9 cellular contexts compared by ENCODE assay signal in the genomic region with DNA sequence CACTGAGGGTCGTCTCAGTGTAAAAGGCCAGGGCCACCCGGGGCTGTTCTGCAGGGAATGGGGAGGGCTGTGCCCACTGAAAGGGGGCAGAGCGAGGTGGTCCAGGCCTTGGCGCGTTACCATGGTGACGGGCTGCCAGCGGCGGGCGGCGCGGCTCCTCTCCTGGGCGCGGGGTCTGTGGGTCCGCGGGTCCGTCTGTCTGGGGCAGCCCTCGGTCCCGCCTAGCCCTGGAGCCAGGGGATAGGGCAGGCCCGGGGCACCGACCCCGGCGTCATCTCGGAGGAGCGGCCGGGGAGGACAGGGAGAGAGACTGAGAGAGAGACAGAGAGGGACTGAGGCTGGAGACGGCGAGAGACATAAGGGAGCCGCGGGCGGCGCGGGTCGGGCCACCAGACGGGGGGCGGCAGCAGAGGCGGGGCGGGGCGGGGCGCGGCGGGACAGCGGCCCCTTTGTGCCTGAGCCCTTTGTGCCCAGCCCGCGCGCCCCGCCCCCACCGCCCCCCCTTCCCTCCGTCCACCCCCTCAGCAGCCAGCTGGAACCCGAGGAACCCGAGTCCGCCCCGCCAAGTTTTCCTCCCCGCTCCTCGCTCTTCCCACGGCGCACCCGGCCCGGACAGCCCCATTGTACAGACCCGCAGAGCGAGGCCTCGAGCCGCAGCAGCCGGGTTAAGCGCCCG. TPM values are rescaled to one million over a fixed set of nuclear protein-coding genes. Genes with fewer than 3 reads are reported as not detected.
DNase-seq lines count a peak whose midpoint lies in the region; ATAC-seq and TF ChIP-seq lines count a peak whose summit lies in the region.
"Had no signal": no experiment of that assay in that cellular context is flagged by ENCODE, and none has a peak within 500 bp of the region (broad histone marks: within the 10 kb centered on the region; RNA-seq: fewer than 3 reads in every experiment).

Gene KIAA1755 (minus strand): TSS at position 358 of the 676 bp plus-strand sequence. CDS start 235 bp downstream, at position 123.

- H3K36me3 Mint-ChIP-seq in T-helper 17 cell (ENCODE audit: low read depth) = peaks cover 18% of the 10 kb centered on the region

- DNase-seq in T-helper 17 cell (no peak), cardiac septum (ENCODE audit: low spot score) (peak; percentile 72), osteoblast (ENCODE audit: insufficient read length, low spot score, missing footprints) (peak; percentile 88), lower leg skin (ENCODE audit: low spot score in 2 of 2) (no peak)

- TF ChIP-seq CTCF in osteoblast (IDR thresholded peaks at IDR 0.05; ENCODE audit: extremely low read depth, low read depth, low read length) = no peak
- no peak for TF ChIP-seq CTCF in lower leg skin (IDR thresholded peaks at IDR 0.05)

- H3K9me3 ChIP-seq in T-helper 17 cell (ENCODE audit: control insufficient read depth, low read length, poor library complexity, severe bottlenecking) = no peaks in the 10 kb centered on the region
- H3K9me3 ChIP-seq in osteoblast (ENCODE audit: low read depth, low read length) = no peaks in the 10 kb centered on the region

- peaks cover 78% of the 10 kb centered on the region for H3K27me3 Mint-ChIP-seq in T-helper 17 cell

- intact Hi-C loops in cardiac septum (cut with DNase I) (no loop called here), lower leg skin (cut with DNase I; ENCODE audit: low total_unique reads) (no loop called here)

- H3K4me2 ChIP-seq in osteoblast (ENCODE audit: insufficient read depth, low read length) = peak within 1 kb of the TSS; percentile 77

- ATAC-seq in T-helper 17 cell (no peak), HG03460 (IDR thresholded peaks at IDR 0.05; ENCODE audit: unreplicated experiment) (no peak), GM21447 (IDR thresholded peaks at IDR 0.05; ENCODE audit: unreplicated experiment) (no peak), HG02588 (IDR thresholded peaks at IDR 0.05; ENCODE audit: unreplicated experiment) (no peak)

- TF ChIP-seq POLR2A in lower leg skin (IDR thresholded peaks at IDR 0.05) = no peak

- no peaks in the 10 kb centered on the region for H4K20me1 ChIP-seq in osteoblast (ENCODE audit: insufficient read depth, low read length)

- no peaks in the 10 kb centered on the region for H3K36me3 ChIP-seq in ACC112 (ENCODE audit: insufficient read depth, low read length)
- peaks cover 3% of the 10 kb centered on the region for H3K36me3 ChIP-seq in osteoblast (ENCODE audit: insufficient read depth, low read length)

- H2AFZ ChIP-seq in ACC112 (ENCODE audit: low read length, unreplicated experiment) (peak within 1 kb of the TSS; percentile 64), osteoblast (ENCODE audit: low read length) (peak within 1 kb of the TSS; percentile 85)

- 3 to 9% methylated on average over 32 to 41 of the region's 65 CpGs for WGBS in lower leg skin, 2 donors

- H3K4me3 Mint-ChIP-seq in T-helper 17 cell = peak within 1 kb of the TSS; percentile 66

- peaks cover 14% of the 10 kb centered on the region for H3K4me1 Mint-ChIP-seq in T-helper 17 cell

- H3K4me3 ChIP-seq in ACC112 (ENCODE audit: low read depth, low read length) = peak within 1 kb of the TSS; percentile 74
- peak within 1 kb of the TSS; percentile 78 for H3K4me3 ChIP-seq in osteoblast (ENCODE audit: insufficient read depth, low read length)
- no peak within 1 kb of the TSS for H3K4me3 ChIP-seq in lower leg skin (ENCODE audit: low read depth, poor library complexity, severe bottlenecking)

- H3K27ac ChIP-seq in ACC112 (ENCODE audit: low read depth, low read length) (no peak within 1 kb of the TSS), osteoblast (ENCODE audit: low read depth, low read length) (peak within 1 kb of the TSS; percentile 46)
- H3K27ac ChIP-seq: C4-2B had no signal

- H3K27ac Mint-ChIP-seq in T-helper 17 cell = no peak within 1 kb of the TSS

- H3K27me3 ChIP-seq in ACC112 (ENCODE audit: insufficient read depth, low read length) (no peaks in the 10 kb centered on the region), osteoblast (ENCODE audit: insufficient read depth, low read length) (no peaks in the 10 kb centered on the region)

- H3K79me2 ChIP-seq in ACC112 (ENCODE audit: control insufficient read depth, insufficient read depth, low read length, unreplicated experiment) (no peaks in the 10 kb centered on the region), osteoblast (ENCODE audit: insufficient read depth, low read length) (peaks cover 4% of the 10 kb centered on the region)

- H3K4me1 ChIP-seq in ACC112 (ENCODE audit: control insufficient read depth, insufficient read depth, low read length, unreplicated experiment) = peaks cover 13% of the 10 kb centered on the region
- peaks cover 35% of the 10 kb centered on the region for H3K4me1 ChIP-seq in osteoblast (ENCODE audit: insufficient read depth, low read length)

RNA-seq across cellular contexts. Expression of gene KIAA1755, which starts in this region (rescaled TPM):
- total RNA-seq in T-helper 17 cell (not detected), cardiac septum (7.0 TPM), osteoblast (2.5 and 2.7 TPM in 2 replicates), lower leg skin (under 1 TPM in 3 of 4 donors, not detected in 1; 0.17 to 0.88 (median 0.46) TPM)

Comparison
In these comparisons a context has a peak if more than half of its experiments do, and no peak if none do; other contexts are left out.
1. DNase-seq: peak in cardiac septum (single experiment) and osteoblast (single experiment); none in T-helper 17 cell (0 of 3) and lower leg skin (0 of 2).